ENCODE assay signal across 1 cellular context in the genomic region with DNA sequence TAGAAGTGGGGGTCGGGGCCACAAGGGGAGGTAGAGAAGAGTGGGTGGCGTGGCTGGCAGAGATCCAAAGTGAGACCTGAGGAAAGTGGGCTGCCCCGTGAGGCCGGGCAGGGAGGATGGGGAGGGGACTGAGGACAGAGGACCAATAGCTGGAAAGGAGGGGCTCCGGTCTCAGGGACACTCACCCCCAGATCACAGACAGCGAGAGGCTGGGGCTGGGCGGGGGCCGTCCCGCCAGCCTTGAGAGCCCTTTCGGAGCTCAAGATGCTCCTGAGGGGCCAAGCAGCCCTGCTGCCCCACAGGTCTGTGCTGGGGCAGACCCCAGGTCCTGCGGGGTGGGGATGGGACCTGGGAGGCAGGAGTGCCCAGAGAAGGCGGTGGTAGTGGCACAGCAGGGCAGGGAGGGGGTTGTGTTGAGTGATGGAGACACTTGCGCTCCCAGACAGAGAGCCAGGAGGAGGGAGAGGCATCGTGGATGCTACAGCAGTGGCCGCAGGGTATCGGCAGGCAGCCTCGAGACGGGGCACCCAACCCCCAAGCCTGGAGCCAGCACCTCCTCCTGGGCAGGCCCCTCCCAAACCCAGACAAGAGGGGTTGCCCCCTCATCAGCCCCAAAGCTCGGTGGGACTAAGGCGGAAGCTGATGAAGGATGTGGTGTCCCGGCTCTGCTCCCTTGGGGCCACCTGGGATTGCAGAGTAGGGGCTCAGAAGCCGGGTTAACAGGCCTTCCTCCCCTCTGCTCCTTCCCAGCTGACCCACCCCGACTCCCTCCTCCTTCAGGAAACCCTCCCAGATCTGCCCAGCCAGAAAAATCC.
TF ChIP-seq lines count a peak whose summit lies in the region.

No MANE protein-coding gene starts in this region.

TF ChIP-seq in H1, 55 proteins besides CTCF, POLR2A, EP300 and RAD21:
- no peak for TF ChIP-seq GABPA (IDR thresholded peaks at IDR 0.05; ENCODE audit: borderline replicate concordance, insufficient read depth, low read length)
- TF ChIP-seq, protein P1, sequence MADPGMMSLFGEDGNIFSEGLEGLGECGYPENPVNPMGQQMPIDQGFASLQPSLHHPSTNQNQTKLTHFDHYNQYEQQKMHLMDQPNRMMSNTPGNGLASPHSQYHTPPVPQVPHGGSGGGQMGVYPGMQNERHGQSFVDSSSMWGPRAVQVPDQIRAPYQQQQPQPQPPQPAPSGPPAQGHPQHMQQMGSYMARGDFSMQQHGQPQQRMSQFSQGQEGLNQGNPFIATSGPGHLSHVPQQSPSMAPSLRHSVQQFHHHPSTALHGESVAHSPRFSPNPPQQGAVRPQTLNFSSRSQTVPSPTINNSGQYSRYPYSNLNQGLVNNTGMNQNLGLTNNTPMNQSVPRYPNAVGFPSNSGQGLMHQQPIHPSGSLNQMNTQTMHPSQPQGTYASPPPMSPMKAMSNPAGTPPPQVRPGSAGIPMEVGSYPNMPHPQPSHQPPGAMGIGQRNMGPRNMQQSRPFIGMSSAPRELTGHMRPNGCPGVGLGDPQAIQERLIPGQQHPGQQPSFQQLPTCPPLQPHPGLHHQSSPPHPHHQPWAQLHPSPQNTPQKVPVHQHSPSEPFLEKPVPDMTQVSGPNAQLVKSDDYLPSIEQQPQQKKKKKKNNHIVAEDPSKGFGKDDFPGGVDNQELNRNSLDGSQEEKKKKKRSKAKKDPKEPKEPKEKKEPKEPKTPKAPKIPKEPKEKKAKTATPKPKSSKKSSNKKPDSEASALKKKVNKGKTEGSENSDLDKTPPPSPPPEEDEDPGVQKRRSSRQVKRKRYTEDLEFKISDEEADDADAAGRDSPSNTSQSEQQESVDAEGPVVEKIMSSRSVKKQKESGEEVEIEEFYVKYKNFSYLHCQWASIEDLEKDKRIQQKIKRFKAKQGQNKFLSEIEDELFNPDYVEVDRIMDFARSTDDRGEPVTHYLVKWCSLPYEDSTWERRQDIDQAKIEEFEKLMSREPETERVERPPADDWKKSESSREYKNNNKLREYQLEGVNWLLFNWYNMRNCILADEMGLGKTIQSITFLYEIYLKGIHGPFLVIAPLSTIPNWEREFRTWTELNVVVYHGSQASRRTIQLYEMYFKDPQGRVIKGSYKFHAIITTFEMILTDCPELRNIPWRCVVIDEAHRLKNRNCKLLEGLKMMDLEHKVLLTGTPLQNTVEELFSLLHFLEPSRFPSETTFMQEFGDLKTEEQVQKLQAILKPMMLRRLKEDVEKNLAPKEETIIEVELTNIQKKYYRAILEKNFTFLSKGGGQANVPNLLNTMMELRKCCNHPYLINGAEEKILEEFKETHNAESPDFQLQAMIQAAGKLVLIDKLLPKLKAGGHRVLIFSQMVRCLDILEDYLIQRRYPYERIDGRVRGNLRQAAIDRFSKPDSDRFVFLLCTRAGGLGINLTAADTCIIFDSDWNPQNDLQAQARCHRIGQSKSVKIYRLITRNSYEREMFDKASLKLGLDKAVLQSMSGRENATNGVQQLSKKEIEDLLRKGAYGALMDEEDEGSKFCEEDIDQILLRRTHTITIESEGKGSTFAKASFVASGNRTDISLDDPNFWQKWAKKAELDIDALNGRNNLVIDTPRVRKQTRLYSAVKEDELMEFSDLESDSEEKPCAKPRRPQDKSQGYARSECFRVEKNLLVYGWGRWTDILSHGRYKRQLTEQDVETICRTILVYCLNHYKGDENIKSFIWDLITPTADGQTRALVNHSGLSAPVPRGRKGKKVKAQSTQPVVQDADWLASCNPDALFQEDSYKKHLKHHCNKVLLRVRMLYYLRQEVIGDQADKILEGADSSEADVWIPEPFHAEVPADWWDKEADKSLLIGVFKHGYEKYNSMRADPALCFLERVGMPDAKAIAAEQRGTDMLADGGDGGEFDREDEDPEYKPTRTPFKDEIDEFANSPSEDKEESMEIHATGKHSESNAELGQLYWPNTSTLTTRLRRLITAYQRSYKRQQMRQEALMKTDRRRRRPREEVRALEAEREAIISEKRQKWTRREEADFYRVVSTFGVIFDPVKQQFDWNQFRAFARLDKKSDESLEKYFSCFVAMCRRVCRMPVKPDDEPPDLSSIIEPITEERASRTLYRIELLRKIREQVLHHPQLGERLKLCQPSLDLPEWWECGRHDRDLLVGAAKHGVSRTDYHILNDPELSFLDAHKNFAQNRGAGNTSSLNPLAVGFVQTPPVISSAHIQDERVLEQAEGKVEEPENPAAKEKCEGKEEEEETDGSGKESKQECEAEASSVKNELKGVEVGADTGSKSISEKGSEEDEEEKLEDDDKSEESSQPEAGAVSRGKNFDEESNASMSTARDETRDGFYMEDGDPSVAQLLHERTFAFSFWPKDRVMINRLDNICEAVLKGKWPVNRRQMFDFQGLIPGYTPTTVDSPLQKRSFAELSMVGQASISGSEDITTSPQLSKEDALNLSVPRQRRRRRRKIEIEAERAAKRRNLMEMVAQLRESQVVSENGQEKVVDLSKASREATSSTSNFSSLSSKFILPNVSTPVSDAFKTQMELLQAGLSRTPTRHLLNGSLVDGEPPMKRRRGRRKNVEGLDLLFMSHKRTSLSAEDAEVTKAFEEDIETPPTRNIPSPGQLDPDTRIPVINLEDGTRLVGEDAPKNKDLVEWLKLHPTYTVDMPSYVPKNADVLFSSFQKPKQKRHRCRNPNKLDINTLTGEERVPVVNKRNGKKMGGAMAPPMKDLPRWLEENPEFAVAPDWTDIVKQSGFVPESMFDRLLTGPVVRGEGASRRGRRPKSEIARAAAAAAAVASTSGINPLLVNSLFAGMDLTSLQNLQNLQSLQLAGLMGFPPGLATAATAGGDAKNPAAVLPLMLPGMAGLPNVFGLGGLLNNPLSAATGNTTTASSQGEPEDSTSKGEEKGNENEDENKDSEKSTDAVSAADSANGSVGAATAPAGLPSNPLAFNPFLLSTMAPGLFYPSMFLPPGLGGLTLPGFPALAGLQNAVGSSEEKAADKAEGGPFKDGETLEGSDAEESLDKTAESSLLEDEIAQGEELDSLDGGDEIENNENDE (IDR thresholded peaks at IDR 0.05; ENCODE audit: insufficient replicate concordance, low read length) = no peak
- no peak for TF ChIP-seq CHD1 (IDR thresholded peaks at IDR 0.05; ENCODE audit: low read depth, low read length)
- TF ChIP-seq KDM4A (IDR thresholded peaks at IDR 0.05; ENCODE audit: low read depth, low read length, severe bottlenecking) = no peak
- no peak for TF ChIP-seq NRF1 (IDR thresholded peaks at IDR 0.05; ENCODE audit: low read depth, low read length)
- TF ChIP-seq FOSL1 (IDR thresholded peaks at IDR 0.05; ENCODE audit: insufficient read depth, low read depth, low read length) = no peak
- no peak for TF ChIP-seq RNF2 (IDR thresholded peaks at IDR 0.05; ENCODE audit: borderline replicate concordance, low read depth, low read length, missing control alignments, poor library complexity, severe bottlenecking)
- no peak for TF ChIP-seq SP4 (IDR thresholded peaks at IDR 0.05; ENCODE audit: low read length)
- no peak for TF ChIP-seq TEAD4 (IDR thresholded peaks at IDR 0.05; ENCODE audit: low read depth, low read length)
